ENCODE assay signal across 8 cellular contexts in the genomic region with DNA sequence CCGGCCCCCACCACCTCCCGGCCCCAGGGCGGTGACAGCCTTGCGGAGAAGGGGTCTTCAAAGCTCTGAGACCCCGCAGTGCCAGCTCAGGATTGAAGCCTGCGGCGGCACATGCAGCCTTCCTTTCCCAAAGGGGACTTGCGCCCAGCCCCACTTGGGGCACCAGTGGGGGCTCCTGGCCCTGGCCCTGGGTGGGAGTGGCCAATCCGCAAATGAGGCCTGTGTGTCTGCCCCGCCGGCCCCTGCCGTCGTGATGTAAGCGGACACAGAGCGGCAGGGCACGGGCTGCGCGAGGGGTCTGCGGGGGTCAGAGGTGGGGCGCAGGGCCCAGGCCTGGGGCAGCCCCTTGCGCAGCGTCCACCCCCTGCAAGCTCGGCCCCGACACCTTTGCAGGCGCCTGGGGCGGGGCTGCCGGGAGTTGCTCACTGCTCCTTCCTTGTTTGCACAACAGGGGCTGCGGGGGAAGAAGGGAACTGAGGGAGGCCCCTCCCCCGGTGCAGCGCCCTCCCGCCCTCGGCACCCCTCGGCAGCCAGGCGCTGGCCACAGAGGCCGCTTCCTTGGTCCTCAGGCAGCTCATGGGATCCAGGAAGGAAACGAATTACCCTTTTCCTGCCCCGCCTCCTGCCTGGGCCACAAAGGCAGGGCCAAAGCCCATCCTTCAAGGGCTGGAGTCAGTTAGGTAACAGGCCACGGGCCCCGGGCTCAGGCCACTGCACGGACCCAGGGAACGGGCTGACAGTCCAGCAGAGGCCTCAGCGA. TPM values are rescaled to one million over a fixed set of nuclear protein-coding genes. Genes with fewer than 3 reads are reported as not detected.
DNase-seq lines count a peak whose midpoint lies in the region; ATAC-seq, FAIRE-seq and TF ChIP-seq lines count a peak whose summit lies in the region.

No MANE protein-coding gene starts in this region.

- H3K27me3 Mint-ChIP-seq in T-helper 17 cell, result no peaks in the 10 kb centered on the region

- no peak; a peak in 1 of 5 replicates for TF ChIP-seq EP300 in A549 (IDR thresholded peaks at IDR 0.05)

- intact Hi-C loops in Panc1 (cut with micrococcal nuclease; ENCODE audit: unreplicated experiment), result loop anchor here (10.0 kb wide), 1 partner anchor 127 kb away; no protein-coding TSS in a partner anchor

- no peak for TF ChIP-seq RAD21 in A549 (conservative IDR thresholded peaks at IDR 0.05 in 1 of 2, IDR thresholded peaks at IDR 0.05 in 1 of 2)

- no peaks in the 10 kb centered on the region for H3K9me3 ChIP-seq in A549
- H3K9me3 ChIP-seq in Panc1 (ENCODE audit: control insufficient read depth, insufficient read depth, low read depth, low read length), result no peaks in the 10 kb centered on the region
- no peaks in the 10 kb centered on the region for H3K9me3 ChIP-seq in esophagus (ENCODE audit: control insufficient read depth in 2 of 2, insufficient read depth in 1 of 2, low read depth in 1 of 2, low read length in 1 of 2)
- no peaks in the 10 kb centered on the region for H3K9me3 ChIP-seq in muscle layer of duodenum (ENCODE audit: control insufficient read depth in 1 of 2, low read length in 2 of 2)
- H3K9me3 ChIP-seq in T-helper 17 cell (ENCODE audit: control insufficient read depth, low read length, poor library complexity, severe bottlenecking), result no peaks in the 10 kb centered on the region

- peak overlapping the region; percentile 65 for H3K4me3 ChIP-seq in A549
- peak overlapping the region; percentile 72 to 97 for H3K4me3 ChIP-seq in Panc1 (ENCODE audit: low read depth in 2 of 2, low read length in 2 of 2)
- peak overlapping the region; percentile 46 to 53 for H3K4me3 ChIP-seq in esophagus (ENCODE audit: low read depth in 1 of 2, low read length in 2 of 2)
- H3K4me3 ChIP-seq in muscle layer of duodenum (ENCODE audit: low read depth in 1 of 2, low read length in 2 of 2), result peak overlapping the region; percentile 52 to 73

- H3K27ac Mint-ChIP-seq in T-helper 17 cell, result no peak overlapping the region

- TSS peak; percentile 7 for BruUV-seq in Panc1 (replicated peaks; lab: Mats Ljungman, UMichigan)

- H3K27ac ChIP-seq in A549 (peak overlapping the region; percentile 95 to 99), Panc1 (ENCODE audit: low read length) (peak overlapping the region; percentile 94), esophagus (ENCODE audit: low read depth in 2 of 2, low read length in 1 of 2) (peak overlapping the region; percentile 79 to 80), muscle layer of duodenum (ENCODE audit: low read length) (peak overlapping the region; percentile 31)

- FAIRE-seq in A549 (lab: Jason Lieb, UNC), result no peak
- FAIRE-seq in GM12891 (lab: Jason Lieb, UNC), result peak; percentile 71

- TF ChIP-seq POLR2A in A549 (IDR thresholded peaks at IDR 0.05; ENCODE audit: low read length) (peak; percentile 48), GM12891 (IDR thresholded peaks at IDR 0.05; ENCODE audit: low read depth, low read length) (no peak)

- CTCF ChIA-PET in A549 (lab: Yijun Ruan, JAX) (interaction anchor here (1.0 to 17.6 kb wide), 6 partner anchors 11 to 95 kb away, joined by 3 to 289 read pairs (median 12); partner anchors contain the start of gene SECTM1), Panc1 (lab: Charles Lee) (no interaction called here)

- peaks cover 15% of the 10 kb centered on the region for H3K4me1 Mint-ChIP-seq in T-helper 17 cell

- H3K4me3 Mint-ChIP-seq in T-helper 17 cell, result no peak overlapping the region

- peak; percentile 78 to 93 for DNase-seq in A549 (ENCODE audit: low read depth in 1 of 2, low spot score in 1 of 2)
- no peak for DNase-seq in GM12891 (ENCODE audit: insufficient read length, low spot score)
- no peak for DNase-seq in Panc1 (ENCODE audit: low read depth, low spot score)
- no peak for DNase-seq in NCI-H2081 treated with DMSO at 0.1 percent for 48 hours (lab: John Stamatoyannopoulos, UW)
- no peak for DNase-seq in T-helper 17 cell
- DNase-seq in NCI-H446 treated with DMSO at 0.1 percent for 48 hours (lab: John Stamatoyannopoulos, UW), result no peak

- H3K4me2 ChIP-seq in A549, result peak overlapping the region; percentile 96

- POLR2A ChIA-PET in A549 (lab: Yijun Ruan, JAX) (interaction anchor here (1.0 to 1.4 kb wide), 3 partner anchors 10 to 61 kb away, joined by 3 to 7 read pairs (median 4); no protein-coding TSS in a partner anchor), Panc1 (lab: Charles Lee) (no interaction called here)

- in situ Hi-C loops in Panc1 (cut with HindIII; ENCODE audit: low pct_unique_long_range_greater_than_20kb, low sequenced_read_pairs), result no loop called here

- TF ChIP-seq CTCF in A549 (IDR thresholded peaks at IDR 0.05), result no peak
- no peak for TF ChIP-seq CTCF in Panc1 (IDR thresholded peaks at IDR 0.05)

- no peaks in the 10 kb centered on the region for H3K27me3 ChIP-seq in Panc1 (ENCODE audit: control insufficient read depth, insufficient read depth, low read length)
- no peaks in the 10 kb centered on the region for H3K27me3 ChIP-seq in esophagus (ENCODE audit: control insufficient read depth in 1 of 2, insufficient read depth in 2 of 2, low read length in 2 of 2)
- no peaks in the 10 kb centered on the region for H3K27me3 ChIP-seq in muscle layer of duodenum (ENCODE audit: low read depth, low read length)

- H3K36me3 ChIP-seq in Panc1 (ENCODE audit: control insufficient read depth, insufficient read depth, low read length) (peaks cover 15% of the 10 kb centered on the region), esophagus (ENCODE audit: control insufficient read depth in 2 of 2, insufficient read depth in 2 of 2, low read length in 1 of 2) (no peaks in the 10 kb centered on the region), muscle layer of duodenum (ENCODE audit: control insufficient read depth in 1 of 2, insufficient read depth in 2 of 2, low read length in 2 of 2) (no peaks in the 10 kb centered on the region)

- ATAC-seq in A549, result peak; percentile 30 to 66
- peak; percentile 5 for ATAC-seq in Panc1
- no peak for ATAC-seq in T-helper 17 cell

- H3K4me1 ChIP-seq in A549 (peaks cover 59% of the 10 kb centered on the region), Panc1 (ENCODE audit: control insufficient read depth, insufficient read depth, low read length) (peaks cover 57% of the 10 kb centered on the region), esophagus (ENCODE audit: control insufficient read depth in 2 of 2, insufficient read depth in 2 of 2, low read length in 1 of 2) (peaks cover 6 to 33% of the 10 kb centered on the region in 2 donors), muscle layer of duodenum (ENCODE audit: control insufficient read depth in 1 of 2, insufficient read depth in 2 of 2, low read length in 2 of 2) (peaks cover 0 to 36% of the 10 kb centered on the region in 2 donors)

- 4% methylated on average over 22 of the region's 42 CpGs for WGBS in A549 (ENCODE audit: missing lambda C conversion rate)
- 9 to 15% methylated on average over 36 to 42 of the region's 42 CpGs for WGBS in esophagus, 2 donors

- no peaks in the 10 kb centered on the region for H3K36me3 Mint-ChIP-seq in T-helper 17 cell (ENCODE audit: low read depth)

TF ChIP-seq in A549, 52 proteins besides CTCF, POLR2A, EP300 and RAD21 (continues in another document):
- TF ChIP-seq JUN (IDR thresholded peaks at IDR 0.05), result peak; percentile 52 to 67; a peak in 1 of 5 replicates
- no peak for TF ChIP-seq ZC3H11A (IDR thresholded peaks at IDR 0.05)
- 0 out of 2 replicates have a peak, but pooled peaks have one; percentile 20 for TF ChIP-seq CHD4 (IDR thresholded peaks at IDR 0.05; ENCODE audit: borderline replicate concordance)
- 0 out of 2 replicates have a peak, but pooled peaks have one; percentile 26 for TF ChIP-seq HOXB5 (CRISPR knock-in tag; IDR thresholded peaks at IDR 0.05)
- TF ChIP-seq PHF8 (IDR thresholded peaks at IDR 0.05; ENCODE audit: borderline replicate concordance, low read depth), result 0 out of 2 replicates have a peak, but pooled peaks have one; percentile 16

TF ChIP-seq in GM12891, 5 proteins besides CTCF, POLR2A, EP300 and RAD21:
- no peak for TF ChIP-seq PAX5 (IDR thresholded peaks at IDR 0.05; ENCODE audit: insufficient read depth, low read length, severe bottlenecking)
- TF ChIP-seq TAF1 (IDR thresholded peaks at IDR 0.05; ENCODE audit: low read depth, low read length), result no peak
- no peak for TF ChIP-seq POLR2AphosphoS5 (IDR thresholded peaks at IDR 0.05; ENCODE audit: low read depth, low read length)
- TF ChIP-seq POU2F2 (IDR thresholded peaks at IDR 0.05; ENCODE audit: low read depth, low read length), result no peak
- TF ChIP-seq SPI1 (IDR thresholded peaks at IDR 0.05; ENCODE audit: low read depth, low read length), result no peak
TF ChIP-seq in GM12891: peak in this region for 0.

RNA-seq across cellular contexts. Expression of gene SLC16A3, which starts 2.9 kb away (rescaled TPM):
- polyA plus RNA-seq in A549 (2011; rRNA removed) (28.6 and 40.0 TPM in 2 replicates), A549 (2017; fragmentation: RNase III; extraction: RNeasy Plus Mini Kit Qiagen cat#74134 plus additional on column Dnase treatment) (77.9 to 97.7 TPM (median 90.9 TPM) in 3 replicates), esophagus (10 to 100 TPM; 17.5 to 41.0 TPM)
- polyA plus RNA-seq in A549 (2012; cell fraction: cytosol; rRNA removed), result 53.6 and 113 TPM in 2 replicates
- polyA plus RNA-seq in A549 (2012; cell fraction: nucleus; rRNA removed), result 108 and 156 TPM in 2 replicates
- polyA minus RNA-seq in A549 (2011; rRNA and poly(A)+ RNA removed), result 31.5 TPM in 2 replicates
- polyA plus RNA-seq in GM12891 (2012; ENCODE audit: low read depth, missing spikeins), result 92.3 TPM
- total RNA-seq in Panc1 (2021; ENCODE audit: unreplicated experiment) (581 TPM), T-helper 17 cell (10 to 100 TPM; 47.2 to 56.2 TPM)
- 1,387 TPM for polyA plus RNA-seq in Panc1 (2012; ENCODE audit: insufficient read length)

RNA-seq across cellular contexts. Expression of gene CCDC57, which starts 19.1 kb away (rescaled TPM):
- polyA plus RNA-seq in A549 (2011; rRNA removed) (16.6 and 18.5 TPM in 2 replicates), A549 (2017; fragmentation: RNase III; extraction: RNeasy Plus Mini Kit Qiagen cat#74134 plus additional on column Dnase treatment) (18.2 to 22.1 TPM (median 18.9 TPM) in 3 replicates), esophagus (10 to 100 TPM; 16.3 to 33.7 TPM)
- polyA plus RNA-seq in A549 (2012; cell fraction: cytosol; rRNA removed), result 24.3 and 29.0 TPM in 2 replicates
- polyA plus RNA-seq in A549 (2012; cell fraction: nucleus; rRNA removed), result 200 and 241 TPM in 2 replicates
- 22.3 and 26.3 TPM in 2 replicates for polyA minus RNA-seq in A549 (2011; rRNA and poly(A)+ RNA removed)
- polyA plus RNA-seq in GM12891 (2012; ENCODE audit: low read depth, missing spikeins), result 62.4 TPM
- total RNA-seq in Panc1 (2021; ENCODE audit: unreplicated experiment) (63.6 TPM), T-helper 17 cell (10 to 100 TPM; 79.1 to 89.0 TPM)
- 59.2 TPM for polyA plus RNA-seq in Panc1 (2012; ENCODE audit: insufficient read length)

RNA-seq across cellular contexts. Expression of gene CSNK1D, which starts 41.8 kb away (rescaled TPM):
- polyA plus RNA-seq in A549 (2011; rRNA removed), result 130 and 139 TPM in 2 replicates
- 182 and 192 TPM in 2 replicates for polyA plus RNA-seq in A549 (2012; cell fraction: cytosol; rRNA removed)
- 734 and 786 TPM in 2 replicates for polyA plus RNA-seq in A549 (2012; cell fraction: nucleus; rRNA removed)
- polyA plus RNA-seq in A549 (2017; fragmentation: RNase III; extraction: RNeasy Plus Mini Kit Qiagen cat#74134 plus additional on column Dnase treatment), result 151 to 173 TPM (median 163 TPM) in 3 replicates
- 105 and 128 TPM in 2 replicates for polyA minus RNA-seq in A549 (2011; rRNA and poly(A)+ RNA removed)
- 60.6 TPM for polyA plus RNA-seq in GM12891 (2012; ENCODE audit: low read depth, missing spikeins)
- total RNA-seq in Panc1 (2021; ENCODE audit: unreplicated experiment), result 234 TPM
- 316 TPM for polyA plus RNA-seq in Panc1 (2012; ENCODE audit: insufficient read length)
- 10 to 100 TPM; 63.7 to 79.6 TPM for polyA plus RNA-seq in esophagus
- total RNA-seq in T-helper 17 cell, result 100 to 1,000 TPM; 218 to 273 TPM

Comparison
In these comparisons a context has a peak if more than half of its experiments do, and no peak if none do; other contexts are left out.
1. DNase-seq: peak in A549 (2 of 2); none in GM12891 (single experiment), Panc1 (single experiment), NCI-H2081 treated with DMSO at 0.1 percent for 48 hours (single experiment), T-helper 17 cell (0 of 3) and NCI-H446 treated with DMSO at 0.1 percent for 48 hours (single experiment).
2. H3K27ac ChIP-seq: peak in every context shown above with its lines; median percentile 97 in A549; 94 in Panc1; 80 in esophagus; 31 in muscle layer of duodenum.
3. RNA of gene SLC16A3, which starts 2.9 kb away (total RNA-seq): 581 TPM in Panc1 (single experiment); 47.2 to 56.2 TPM in T-helper 17 cell; every median in the first group is over 10 times any median in the second.
4. Peak in every context shown above with its lines, with median percentiles within 50 percentile points of each other: H3K4me3 ChIP-seq.